8 cellular contexts compared by ENCODE assay signal in the genomic region with DNA sequence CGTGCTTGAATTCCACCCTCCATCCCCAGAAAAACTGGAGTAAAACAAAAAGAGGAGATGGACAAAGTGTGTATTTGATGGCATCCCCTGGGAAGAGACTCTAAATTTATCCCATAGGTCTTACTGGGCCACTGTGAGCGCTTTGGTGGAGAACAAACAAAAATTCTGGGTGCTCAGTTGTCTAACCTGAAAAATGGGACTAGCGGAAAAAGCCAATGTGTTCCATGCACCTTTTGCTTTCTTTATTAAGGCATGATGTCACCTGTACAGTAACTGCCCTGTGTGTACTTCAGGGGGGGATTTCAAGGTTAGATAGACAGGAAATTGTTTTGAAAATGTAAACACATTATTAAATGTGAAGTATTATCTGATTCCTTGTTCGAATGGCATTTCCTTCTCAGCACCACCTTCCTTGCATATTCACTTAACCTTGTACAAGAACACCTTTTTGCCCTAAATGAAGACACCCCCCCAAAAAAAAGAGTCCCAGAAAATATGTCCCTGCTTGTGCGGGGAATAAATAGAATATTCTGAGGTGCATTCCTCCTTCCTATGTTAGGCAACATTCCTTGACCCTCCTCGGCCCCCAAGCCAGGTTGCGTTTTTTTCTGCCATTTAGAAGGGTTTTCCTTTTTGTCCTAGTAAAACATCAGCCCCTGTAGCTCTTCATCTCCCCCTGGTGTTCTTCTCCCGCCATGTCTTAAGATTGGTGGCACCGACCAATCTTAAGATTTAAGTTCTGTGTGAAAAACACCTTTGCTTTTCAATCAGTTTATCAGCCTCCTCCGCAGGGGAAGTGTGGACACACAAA. TPM values are rescaled to one million over a fixed set of nuclear protein-coding genes. Genes with fewer than 3 reads are reported as not detected.
DNase-seq lines count a peak whose midpoint lies in the region; ATAC-seq and TF ChIP-seq lines count a peak whose summit lies in the region.

No MANE protein-coding gene starts in this region.

- H3K4me1 ChIP-seq in DOHH2 (ENCODE audit: control insufficient read depth, low read length) (peaks cover 17% of the 10 kb centered on the region), RWPE2 (ENCODE audit: insufficient read depth, poor library complexity, severe bottlenecking) (peaks cover 36% of the 10 kb centered on the region), psoas muscle (peaks cover 10% of the 10 kb centered on the region)

- H3K9me2 ChIP-seq in DOHH2 (replicated peaks; ENCODE audit: control insufficient read depth, low read length), result no peaks in the 10 kb centered on the region

- H3K36me3 ChIP-seq in DOHH2 (ENCODE audit: control insufficient read depth, low read length) (no peaks in the 10 kb centered on the region), RWPE2 (ENCODE audit: low read depth) (peaks cover 4% of the 10 kb centered on the region), psoas muscle (ENCODE audit: insufficient read depth in 1 of 2, low read depth in 1 of 2) (no peaks in the 10 kb centered on the region)

- TF ChIP-seq CTCF in DOHH2 (IDR thresholded peaks at IDR 0.05; ENCODE audit: low read depth, low read length, poor library complexity, severe bottlenecking), result peak; percentile 74
- TF ChIP-seq CTCF in RWPE2 (IDR thresholded peaks at IDR 0.05; ENCODE audit: poor library complexity, severe bottlenecking), result peak; percentile 89
- peak; percentile 52 for TF ChIP-seq CTCF in psoas muscle (IDR thresholded peaks at IDR 0.05)

- H3K27me3 ChIP-seq in DOHH2 (ENCODE audit: control insufficient read depth, low read length) (peaks cover 26% of the 10 kb centered on the region), RWPE2 (ENCODE audit: insufficient read depth, poor library complexity, severe bottlenecking) (no peaks in the 10 kb centered on the region), psoas muscle (ENCODE audit: insufficient read depth in 3 of 3, low read length in 2 of 3) (peaks cover 0 to 26% (median 9%) of the 10 kb centered on the region in 3 donors)

- H3K4me3 ChIP-seq in DOHH2 (ENCODE audit: low read length) (peak overlapping the region; percentile 70), RWPE2 (ENCODE audit: severe bottlenecking) (peak overlapping the region; percentile 30), psoas muscle (peak overlapping the region; percentile 62)

- H3K9me3 ChIP-seq in DOHH2 (ENCODE audit: control insufficient read depth, insufficient read depth, low read length) (no peaks in the 10 kb centered on the region), RWPE2 (ENCODE audit: severe bottlenecking) (no peaks in the 10 kb centered on the region), psoas muscle (no peaks in the 10 kb centered on the region)

- ATAC-seq in HG03354 (IDR thresholded peaks at IDR 0.05; ENCODE audit: poor library complexity, severe bottlenecking, unreplicated experiment) (peak; percentile 34), RWPE2 (ENCODE audit: low read depth) (0 out of 3 replicates have a peak, but pooled peaks have one; percentile 3), left cardiac atrium (peak; percentile 35 to 53), psoas muscle (peak in 2 of 4 donors; percentile 38 to 73), GM18870 (IDR thresholded peaks at IDR 0.05; ENCODE audit: unreplicated experiment) (no peak)
- ATAC-seq in activated naive CD4-positive, alpha-beta T cell treated with anti-CD3 and anti-CD28 coated beads, Interleukin-2, amount 50 U/mL, for 72 hours, result peak; percentile 54 to 61

- H3K9me3 Mint-ChIP-seq in activated naive CD4-positive, alpha-beta T cell treated with anti-CD3 and anti-CD28 coated beads, Interleukin-2, amount 50 U/mL, for 72 hours, result no peaks in the 10 kb centered on the region

- WGBS in psoas muscle, 3 donors, result 34 to 40% (median 38%) methylated on average over 10 of the region's 10 CpGs

- no peaks in the 10 kb centered on the region for H3K79me2 ChIP-seq in DOHH2 (ENCODE audit: control insufficient read depth, low read length)

- H4K20me1 ChIP-seq in DOHH2 (ENCODE audit: control insufficient read depth, insufficient read depth, low read depth, low read length), result no peaks in the 10 kb centered on the region

- intact Hi-C loops in left cardiac atrium (cut with DNase I) (loop anchor here in 1 of 2 donors (10.0 kb wide), 1 partner anchor 704 kb away; no protein-coding TSS in a partner anchor), psoas muscle (cut with DNase I) (no loop called here)

- no peaks in the 10 kb centered on the region for H3K36me3 Mint-ChIP-seq in activated naive CD4-positive, alpha-beta T cell treated with anti-CD3 and anti-CD28 coated beads, Interleukin-2, amount 50 U/mL, for 72 hours

- no peaks in the 10 kb centered on the region for H3F3A ChIP-seq in DOHH2 (ENCODE audit: control insufficient read depth, insufficient read depth)

- H3K27ac ChIP-seq in DOHH2 (ENCODE audit: low read depth, low read length) (no peak overlapping the region), RWPE2 (ENCODE audit: poor library complexity, severe bottlenecking) (peak overlapping the region; percentile 90), psoas muscle (peak overlapping the region; percentile 41)

- H3K27ac Mint-ChIP-seq in activated naive CD4-positive, alpha-beta T cell treated with anti-CD3 and anti-CD28 coated beads, Interleukin-2, amount 50 U/mL, for 72 hours, result peak overlapping the region in 1 of 2 donors; percentile 15

- no peak for DNase-seq in RWPE2 (ENCODE audit: low spot score)
- peak in 1 of 2 donors; percentile 70 for DNase-seq in activated naive CD4-positive, alpha-beta T cell treated with anti-CD3 and anti-CD28 coated beads, Interleukin-2, amount 50 U/mL, for 72 hours (ENCODE audit: low spot score in 2 of 2)
- DNase-seq in left cardiac atrium, result no peak
- no peak for DNase-seq in psoas muscle
- no peak for DNase-seq in OCI-M2 (lab: John Stamatoyannopoulos, UW; ENCODE audit: unreplicated experiment)

- H3K4me2 ChIP-seq in DOHH2 (ENCODE audit: low read length), result peak overlapping the region; percentile 96

RNA-seq across cellular contexts. Expression of a gene that starts 1.1 kb away (rescaled TPM):
- under 1 TPM; 0.27 to 0.30 TPM for total RNA-seq in activated naive CD4-positive, alpha-beta T cell treated with anti-CD3 and anti-CD28 coated beads, Interleukin-2, amount 50 U/mL, for 72 hours
- total RNA-seq in left cardiac atrium (10 to 100 TPM in 1 of 2 donors, 1 to 10 TPM in 1; 2.7 to 25.4 TPM), psoas muscle (1 to 10 TPM in 3 of 4 donors, under 1 TPM in 1; 0.90 to 3.7 (median 2.6) TPM)
- 1 to 10 TPM in 2 of 3 donors, under 1 TPM in 1; 0.68 to 2.7 (median 1.9) TPM for polyA plus RNA-seq in psoas muscle
